In genomic region chr7:98136423-98136822, GRCh38 we compare ENCODE assay signal across 24 cellular contexts.
"Had no signal": no experiment of that assay in that cellular context is flagged by ENCODE, and none has a peak within 500 bp of the region (broad histone marks: within the 10 kb centered on the region; RNA-seq: fewer than 3 reads in every experiment).

No MANE protein-coding gene starts in this region.

- FAIRE-seq: astrocyte, colon, frontal cortex, TTC549 had no signal

- ATAC-seq: activated CD4-positive, alpha-beta T cell treated with anti-CD3 and anti-CD28 coated beads for 36 hours; activated T-helper 17 cell treated with anti-CD3 and anti-CD28 coated beads, Interleukin-2, amount 50 U/mL, for 72 hours; effector memory CD8-positive, alpha-beta T cell; left lung; naive thymus-derived CD8-positive, alpha-beta T cell; upper lobe of right lung had no signal

- H3K27ac ChIP-seq: esophagus muscularis mucosa, hepatocyte, left lung, neural progenitor cell, upper lobe of right lung had no signal

- H3K9me3 ChIP-seq: esophagus muscularis mucosa, left lung, upper lobe of right lung had no signal

- DNase-seq: activated CD4-positive, alpha-beta T cell treated with anti-CD3 and anti-CD28 coated beads for 36 hours; activated CD4-positive, alpha-beta T cell treated with anti-CD3 and anti-CD28 coated beads, Interleukin-2, amount 50 U/mL, for 4 hours; activated CD8-positive, alpha-beta memory T cell treated with anti-CD3 and anti-CD28 coated beads for 24 hours; activated CD8-positive, alpha-beta memory T cell treated with anti-CD3 and anti-CD28 coated beads, Interleukin-2, amount 50 U/mL, for 4 hours; activated naive CD8-positive, alpha-beta T cell treated with anti-CD3 and anti-CD28 coated beads for 36 hours; activated T-cell treated with anti-CD3 and anti-CD28 coated beads, Interleukin-2, amount 50 U/mL, for 24 hours; central memory CD4-positive, alpha-beta T cell; effector memory CD8-positive, alpha-beta T cell; glutamatergic neuron; immature natural killer cell; left lung; naive thymus-derived CD8-positive, alpha-beta T cell; retina; stimulated activated CD4-positive, alpha-beta T cell treated with anti-CD3 and anti-CD28 coated beads, Interleukin-4, amount 100 ng/mL, for 24 hours; stimulated activated naive CD4-positive, alpha-beta T cell treated with Interleukin-2 at 50 U/mL for 16 hours; upper lobe of right lung had no signal

- H3K4me3 ChIP-seq: esophagus muscularis mucosa, hepatocyte, left lung, neural progenitor cell, upper lobe of right lung had no signal

- H3K4me2 ChIP-seq: hepatocyte, neural progenitor cell had no signal

- H2AFZ ChIP-seq: hepatocyte, neural progenitor cell had no signal

- H3K36me3 ChIP-seq: neural progenitor cell had no signal

- H3K9ac ChIP-seq: neural progenitor cell had no signal

- H3K27me3 ChIP-seq: esophagus muscularis mucosa, hepatocyte, neural progenitor cell, upper lobe of right lung had no signal
